Comparison of ENCODE assay signal across 11 cellular contexts in the genomic region with DNA sequence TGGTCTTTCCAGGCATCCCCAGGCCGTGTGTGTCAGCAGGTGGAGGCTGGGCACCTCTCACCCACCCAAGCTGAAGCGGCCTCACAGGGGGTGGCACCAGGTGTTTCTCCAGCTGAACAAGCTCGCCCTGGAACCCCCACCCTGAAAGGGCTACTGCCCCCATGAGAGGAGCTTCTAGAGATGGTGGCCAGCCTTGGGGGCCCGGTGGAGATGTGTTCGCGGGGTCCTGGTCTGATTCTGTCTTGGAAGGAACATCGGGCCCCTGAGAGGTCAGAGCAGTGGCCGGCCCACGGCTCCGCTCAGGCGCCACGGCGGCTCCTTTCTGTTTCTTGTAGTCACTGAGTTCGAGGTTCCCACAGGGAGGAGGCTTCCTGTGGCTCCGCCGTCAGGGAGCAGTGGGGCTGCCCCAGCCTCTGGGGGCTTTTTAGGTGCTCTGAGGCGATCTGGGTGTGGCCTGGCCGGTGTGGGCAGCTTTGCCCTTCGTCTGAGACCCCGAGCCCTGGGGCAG. TPM values are rescaled to one million over a fixed set of nuclear protein-coding genes. Genes with fewer than 3 reads are reported as not detected.
A peak's percentile ranks its signal among the peaks of the same experiment; 100 is the strongest.
DNase-seq lines count a peak whose midpoint lies in the region; ATAC-seq and TF ChIP-seq lines count a peak whose summit lies in the region.
"Had no signal": no experiment of that assay in that cellular context is flagged by ENCODE, and none has a peak within 500 bp of the region (broad histone marks: within the 10 kb centered on the region; RNA-seq: fewer than 3 reads in every experiment).

No MANE protein-coding gene starts in this region.

- TF ChIP-seq CTCF in fibroblast of lung (conservative IDR thresholded peaks at IDR 0.05 in 1 of 2, IDR thresholded peaks at IDR 0.05 in 1 of 2; ENCODE audit: low read depth in 1 of 2, low read length in 2 of 2) (no peak), ovary (IDR thresholded peaks at IDR 0.05) (no peak)

- no peak for ATAC-seq in stimulated activated naive CD8-positive, alpha-beta T cell treated with anti-CD3 and anti-CD28 coated beads, Interleukin-15, Interleukin-2, amounts not matched to agents 100 U/mL and 50 U/mL, for 24 hours
- no peak for ATAC-seq in HG03342 (IDR thresholded peaks at IDR 0.05; ENCODE audit: unreplicated experiment)

- DNase-seq in stimulated activated naive CD8-positive, alpha-beta T cell treated with anti-CD3 and anti-CD28 coated beads, Interleukin-15, Interleukin-2, amounts not matched to agents 100 U/mL and 50 U/mL, for 24 hours: no peak
- no peak for DNase-seq in fibroblast of lung (ENCODE audit: low read depth in 2 of 2)
- no peak for DNase-seq in ovary
- DNase-seq in NCI-H526 treated with DMSO at 0.1 percent for 48 hours (lab: John Stamatoyannopoulos, UW): no peak
- DNase-seq in effector CD4-positive, alpha-beta T cell: no peak
- no peak for DNase-seq in central memory CD4-positive, alpha-beta T cell
- DNase-seq: activated CD8-positive, alpha-beta memory T cell treated with anti-CD3 and anti-CD28 coated beads, Interleukin-2, amount 50 U/mL, for 48 hours; HFFc6; NCI-H774 had no signal

- H3K9me3 ChIP-seq in fibroblast of lung (ENCODE audit: control insufficient read depth, insufficient read depth, low read depth, low read length) (no peaks in the 10 kb centered on the region), ovary (no peaks in the 10 kb centered on the region)

- H3K27me3 ChIP-seq in fibroblast of lung (ENCODE audit: control insufficient read depth, insufficient read depth, low read length) (no peaks in the 10 kb centered on the region), ovary (no peaks in the 10 kb centered on the region)

- peaks cover 1% of the 10 kb centered on the region for H4K20me1 ChIP-seq in fibroblast of lung (ENCODE audit: control insufficient read depth, extremely low read depth, insufficient read depth, low read length)

- H3K9me3 Mint-ChIP-seq in stimulated activated naive CD8-positive, alpha-beta T cell treated with anti-CD3 and anti-CD28 coated beads, Interleukin-15, Interleukin-2, amounts not matched to agents 100 ng/mL and 50 ng/mL, for 24 hours: no peaks in the 10 kb centered on the region

- H3K4me1 ChIP-seq in fibroblast of lung (ENCODE audit: control insufficient read depth, extremely low read depth, insufficient read depth, low read length) (peaks cover 48% of the 10 kb centered on the region), ovary (ENCODE audit: insufficient read depth) (peaks cover 74% of the 10 kb centered on the region)

- H2AFZ ChIP-seq in fibroblast of lung (ENCODE audit: low read length): no peak overlapping the region

- H3K27me3 Mint-ChIP-seq in stimulated activated naive CD8-positive, alpha-beta T cell treated with anti-CD3 and anti-CD28 coated beads, Interleukin-15, Interleukin-2, amounts not matched to agents 100 ng/mL and 50 ng/mL, for 24 hours: no peaks in the 10 kb centered on the region

- H3K27ac Mint-ChIP-seq in stimulated activated naive CD8-positive, alpha-beta T cell treated with anti-CD3 and anti-CD28 coated beads, Interleukin-15, Interleukin-2, amounts not matched to agents 100 ng/mL and 50 ng/mL, for 24 hours: peak overlapping the region; percentile 79

- peak overlapping the region; percentile 23 for H3K4me2 ChIP-seq in fibroblast of lung (ENCODE audit: extremely low read depth, insufficient read depth, low read length)

- H3K27ac ChIP-seq in fibroblast of lung (ENCODE audit: insufficient read depth, low read length): peak overlapping the region; percentile 34
- H3K27ac ChIP-seq in ovary: peak overlapping the region; percentile 28

- TF ChIP-seq POLR2A in ovary (IDR thresholded peaks at IDR 0.05): no peak

- no peak overlapping the region for H3K9ac ChIP-seq in fibroblast of lung (ENCODE audit: insufficient read depth, low read length)

- TF ChIP-seq EP300 in ovary (IDR thresholded peaks at IDR 0.05): no peak

- no peak overlapping the region for H3K4me3 Mint-ChIP-seq in stimulated activated naive CD8-positive, alpha-beta T cell treated with anti-CD3 and anti-CD28 coated beads, Interleukin-15, Interleukin-2, amounts not matched to agents 100 ng/mL and 50 ng/mL, for 24 hours
- H3K4me3 Mint-ChIP-seq: HFFc6 had no signal

- H3K4me3 ChIP-seq in fibroblast of lung (replicated peaks in 1 of 4; ENCODE audit: control extremely low read depth in 1 of 4, insufficient read depth in 1 of 4, low read depth in 3 of 4, low read length in 4 of 4) (no peak overlapping the region), ovary (no peak overlapping the region)

- peaks cover 96% of the 10 kb centered on the region for H3K79me2 ChIP-seq in fibroblast of lung (ENCODE audit: control insufficient read depth, insufficient read depth, low read length)

- peaks cover 71% of the 10 kb centered on the region for H3K4me1 Mint-ChIP-seq in stimulated activated naive CD8-positive, alpha-beta T cell treated with anti-CD3 and anti-CD28 coated beads, Interleukin-15, Interleukin-2, amounts not matched to agents 100 ng/mL and 50 ng/mL, for 24 hours (ENCODE audit: low read depth)

- H3K36me3 ChIP-seq in fibroblast of lung (ENCODE audit: control insufficient read depth, insufficient read depth, low read length) (peaks cover 6% of the 10 kb centered on the region), ovary (no peaks in the 10 kb centered on the region)

- intact Hi-C loops in ovary (cut with DNase I): loop anchor here in 2 of 4 donors (5.0 kb wide), 1 partner anchor 38 kb away; no protein-coding TSS in a partner anchor

- WGBS in ovary, 3 donors: 58 to 72% (median 67%) methylated on average over 19 to 20 of the region's 20 CpGs

- H3K36me3 Mint-ChIP-seq in stimulated activated naive CD8-positive, alpha-beta T cell treated with anti-CD3 and anti-CD28 coated beads, Interleukin-15, Interleukin-2, amounts not matched to agents 100 ng/mL and 50 ng/mL, for 24 hours (ENCODE audit: low read depth): peaks cover 12% of the 10 kb centered on the region

RNA-seq across cellular contexts. Expression of a gene that starts 46.9 kb away (rescaled TPM):
- total RNA-seq in fibroblast of lung (18.0 and 21.8 TPM in 2 replicates), ovary (100 to 1,000 TPM in 3 of 7 donors, 10 to 100 TPM in 4; 27.8 to 109 (median 84.3) TPM)
- polyA plus RNA-seq in fibroblast of lung (11.6 and 18.3 TPM in 2 replicates), ovary (10 to 100 TPM; 36.3 to 47.0 TPM)
- 30.8 and 38.0 TPM in 2 replicates for polyA plus RNA-seq in fibroblast of lung (2012)
- polyA minus RNA-seq in fibroblast of lung (ENCODE audit: low replicate concordance): 18.0 and 19.2 TPM in 2 replicates
